ENCODE assay signal across 13 cellular contexts in the genomic region with DNA sequence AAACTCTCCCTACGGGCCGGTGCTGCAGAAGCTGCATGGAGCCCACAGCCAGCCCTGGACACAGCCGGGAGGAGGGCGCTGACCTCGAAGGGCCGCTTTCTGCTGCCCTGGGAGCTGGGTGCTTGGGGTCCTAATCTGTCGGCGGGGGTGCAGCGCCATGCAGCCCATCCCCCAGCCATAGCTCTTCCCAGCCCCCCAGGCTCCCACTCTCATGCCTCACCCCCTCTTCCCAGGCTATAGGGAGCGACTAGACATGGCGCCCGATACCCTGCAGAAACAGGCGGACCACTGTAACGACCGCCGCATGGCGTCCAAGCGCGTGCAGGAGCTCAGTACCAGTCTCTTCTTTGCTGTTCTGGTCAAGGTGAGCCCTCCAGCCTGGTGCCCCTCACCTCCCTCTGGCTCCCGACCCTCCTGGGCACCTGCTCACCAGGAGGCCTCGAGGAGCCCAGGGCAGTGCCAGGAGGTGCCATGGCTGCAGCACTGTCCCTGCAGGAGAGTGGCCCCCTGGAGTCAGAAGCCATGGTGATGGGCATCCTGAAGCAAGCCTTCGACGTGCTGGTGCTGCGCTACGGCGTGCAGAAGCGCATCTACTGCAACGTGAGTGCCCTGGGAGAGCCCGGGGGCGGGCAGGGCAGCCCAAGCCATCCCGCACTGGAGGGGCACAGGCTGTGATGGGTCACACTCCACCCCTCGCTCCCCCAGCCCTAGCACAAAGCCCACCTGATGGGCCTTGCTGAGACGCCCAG. TPM values are rescaled to one million over a fixed set of nuclear protein-coding genes. Genes with fewer than 3 reads are reported as not detected.
"Had no signal": no experiment of that assay in that cellular context is flagged by ENCODE, and none has a peak within 500 bp of the region (broad histone marks: within the 10 kb centered on the region; RNA-seq: fewer than 3 reads in every experiment).

No MANE protein-coding gene starts in this region.

RNA-seq across cellular contexts. Expression of a gene that starts 44.2 kb away (rescaled TPM):
- total RNA-seq: activated CD4-positive, alpha-beta T cell treated with anti-CD3 and anti-CD28 coated beads, Interleukin-2, amount 10 ng/mL, durations not matched to agents 24 days and 14 days; activated CD8-positive, alpha-beta T cell treated with anti-CD3 and anti-CD28 coated beads, Interleukin-2, amount 10 ng/mL, durations not matched to agents 7 days and 5 days; activated T-cell treated with anti-CD3 and anti-CD28 coated beads, Interleukin-2, amount 50 U/mL, for 72 hours; adrenal gland; ascending aorta; dermis microvascular lymphatic vessel endothelial cell; foreskin keratinocyte; glomerular endothelial cell; lower leg skin; natural killer cell treated with Interleukin-12 subunit alpha and Interleukin-12 subunit beta and Interleukin-15 and Interleukin-18, amount 100 ng/mL, for 72 hours; renal cortical epithelial cell; subcutaneous adipose tissue; urinary bladder had no signal
